In genomic region chr3:153749070-153749610, GRCh38 we compare ENCODE assay signal across 18 cellular contexts.
"Had no signal": no experiment of that assay in that cellular context is flagged by ENCODE, and none has a peak within 500 bp of the region (broad histone marks: within the 10 kb centered on the region; RNA-seq: fewer than 3 reads in every experiment).

No MANE protein-coding gene starts in this region.

- H3K27me3 ChIP-seq: upper lobe of left lung had no signal

- H3K36me3 Mint-ChIP-seq: activated naive CD4-positive, alpha-beta T cell treated with anti-CD3 and anti-CD28 coated beads, Interleukin-2, amount 50 U/mL, for 24 hours had no signal

- H3K36me3 ChIP-seq: left ventricle myocardium inferior, upper lobe of left lung had no signal

- H3K4me1 Mint-ChIP-seq: activated naive CD4-positive, alpha-beta T cell treated with anti-CD3 and anti-CD28 coated beads, Interleukin-2, amount 50 U/mL, for 24 hours had no signal

- H3K27me3 Mint-ChIP-seq: activated naive CD4-positive, alpha-beta T cell treated with anti-CD3 and anti-CD28 coated beads, Interleukin-2, amount 50 U/mL, for 24 hours had no signal

- H3K4me1 ChIP-seq: left ventricle myocardium inferior, psoas muscle had no signal

- H3K4me3 ChIP-seq: coronary artery, left ventricle myocardium inferior, psoas muscle, upper lobe of left lung had no signal

- H3K4me3 Mint-ChIP-seq: activated naive CD4-positive, alpha-beta T cell treated with anti-CD3 and anti-CD28 coated beads, Interleukin-2, amount 50 U/mL, for 24 hours; T-helper 2 cell treated with Interferon-gamma antibody and Interleukin-4, amounts not matched to agents 5 μg/mL and 100 μg/mL, for 36 hours had no signal

- H3K9me3 ChIP-seq: left ventricle myocardium inferior, psoas muscle, upper lobe of left lung had no signal

- FAIRE-seq: bronchial epithelial cell, frontal cortex, keratinocyte had no signal

- DNase-seq: activated T-cell treated with anti-CD3 and anti-CD28 coated beads, Interleukin-2, amount 50 U/mL, for 1 hour; amygdala; effector memory CD4-positive, alpha-beta T cell; erythroblast; left ventricle myocardium inferior; mesenchymal stem cell; psoas muscle; stimulated activated CD4-positive, alpha-beta T cell treated with anti-CD3 and anti-CD28 coated beads, Interleukin-12 subunit alpha, Interleukin-12 subunit beta, amount 100 ng/mL, for 4 hours; stimulated activated naive CD4-positive, alpha-beta T cell; SW 1271; upper lobe of left lung had no signal

- ATAC-seq: psoas muscle, sciatic nerve had no signal

- H3K27ac ChIP-seq: coronary artery, left ventricle myocardium inferior, psoas muscle, upper lobe of left lung had no signal

- H3K27ac Mint-ChIP-seq: activated naive CD4-positive, alpha-beta T cell treated with anti-CD3 and anti-CD28 coated beads, Interleukin-2, amount 50 U/mL, for 24 hours; T-helper 2 cell treated with Interferon-gamma antibody and Interleukin-4, amounts not matched to agents 5 μg/mL and 100 μg/mL, for 36 hours had no signal

- H3K9me3 Mint-ChIP-seq: activated naive CD4-positive, alpha-beta T cell treated with anti-CD3 and anti-CD28 coated beads, Interleukin-2, amount 50 U/mL, for 24 hours; T-helper 2 cell treated with Interferon-gamma antibody and Interleukin-4, amounts not matched to agents 5 μg/mL and 100 μg/mL, for 36 hours had no signal
